ENCODE assay signal across 8 cellular contexts in genomic region chr18:12884521-12885323, GRCh38. TPM values are rescaled to one million over a fixed set of nuclear protein-coding genes. Genes with fewer than 3 reads are reported as not detected.
DNase-seq lines count a peak whose midpoint lies in the region; ATAC-seq and TF ChIP-seq lines count a peak whose summit lies in the region.

No MANE protein-coding gene starts in this region.

- H3K4me3 ChIP-seq in BJ (ENCODE audit: low read depth, low read length) (peak overlapping the region; percentile 85), body of pancreas (peak overlapping the region; percentile 27 to 34), vagina (peak overlapping the region; percentile 76 to 83)

- TF ChIP-seq POLR2A in body of pancreas (IDR thresholded peaks at IDR 0.05) (no peak), vagina (IDR thresholded peaks at IDR 0.05) (no peak)

- H3K4me1 ChIP-seq in body of pancreas: peaks cover 37% of the 10 kb centered on the region
- peaks cover 36% of the 10 kb centered on the region for H3K4me1 ChIP-seq in vagina

- POLR2A ChIA-PET in BJ (lab: Charles Lee): no interaction called here

- peaks cover 40% of the 10 kb centered on the region for H3K4me1 Mint-ChIP-seq in memory B cell

- intact Hi-C loops in body of pancreas (cut with DNase I): loop anchor here (5.0 kb wide), 1 partner anchor 53 kb away; no protein-coding TSS in a partner anchor
- intact Hi-C loops in vagina (cut with DNase I): no loop called here

- no peaks in the 10 kb centered on the region for H3K9me3 ChIP-seq in body of pancreas
- H3K9me3 ChIP-seq in vagina: no peaks in the 10 kb centered on the region

- H3K36me3 ChIP-seq in BJ (ENCODE audit: control insufficient read depth, insufficient read depth, low read length) (no peaks in the 10 kb centered on the region), body of pancreas (replicated peaks in 1 of 2; ENCODE audit: insufficient read depth in 1 of 2, low read depth in 2 of 2) (no peaks in the 10 kb centered on the region), vagina (no peaks in the 10 kb centered on the region)

- no peak for TF ChIP-seq CTCF in BJ (IDR thresholded peaks at IDR 0.05; ENCODE audit: insufficient read depth, low read depth, low read length)
- TF ChIP-seq CTCF in body of pancreas (IDR thresholded peaks at IDR 0.05): no peak
- no peak for TF ChIP-seq CTCF in vagina (IDR thresholded peaks at IDR 0.05)

- peak overlapping the region; percentile 93 to 100 (median 99) for H3K27ac ChIP-seq in body of pancreas
- H3K27ac ChIP-seq in vagina: peak overlapping the region; percentile 99

- peak overlapping the region; percentile 98 for H3K27ac Mint-ChIP-seq in memory B cell

- no peaks in the 10 kb centered on the region for H3K27me3 ChIP-seq in BJ (ENCODE audit: control insufficient read depth, insufficient read depth, low read length)
- H3K27me3 ChIP-seq in body of pancreas: no peaks in the 10 kb centered on the region
- no peaks in the 10 kb centered on the region for H3K27me3 ChIP-seq in vagina

- H3K27me3 Mint-ChIP-seq in memory B cell: no peaks in the 10 kb centered on the region

- peak overlapping the region; percentile 92 for H3K4me3 Mint-ChIP-seq in memory B cell

- peaks cover 4% of the 10 kb centered on the region for H3K36me3 Mint-ChIP-seq in memory B cell

- no peaks in the 10 kb centered on the region for H3K9me3 Mint-ChIP-seq in memory B cell

- in situ Hi-C loops in KBM-7 (cut with MboI; ENCODE audit: low pct_unique_long_range_greater_than_20kb, low sequenced_read_pairs): no loop called here

- no peak for DNase-seq in BJ (ENCODE audit: low read depth)
- DNase-seq in HuH-7.5 (ENCODE audit: low spot score): peak; percentile 57
- DNase-seq in body of pancreas: no peak
- DNase-seq in memory B cell (ENCODE audit: low spot score in 2 of 2): no peak
- no peak for DNase-seq in vagina (ENCODE audit: extremely low spot score in 2 of 2)
- no peak for DNase-seq in activated gamma-delta T cell (lab: John Stamatoyannopoulos, UW)
- no peak for DNase-seq in middle frontal gyrus (ENCODE audit: extremely low spot score, low spot score)
- no peak for DNase-seq in KBM-7

- no peak for ATAC-seq in body of pancreas
- no peak for ATAC-seq in memory B cell (ENCODE audit: low read depth)

- WGBS in body of pancreas, 2 donors: 13% methylated on average over 20 of the region's 20 CpGs

- CTCF ChIA-PET in BJ (lab: Yijun Ruan, JAX): interaction anchor here (0.7 to 3.1 kb wide), 4 partner anchors 9 to 158 kb away, joined by 3 to 17 read pairs (median 7); no protein-coding TSS in a partner anchor

RNA-seq across cellular contexts. Expression of gene PTPN2, which starts 0.7 kb away (rescaled TPM):
- polyA plus RNA-seq in BJ (2011; rRNA removed): 14.5 and 19.0 TPM in 2 replicates
- 6.1 and 7.8 TPM in 2 replicates for polyA minus RNA-seq in BJ (2011; rRNA and poly(A)+ RNA removed)
- total RNA-seq in body of pancreas (10 to 100 TPM; 22.7 to 34.2 TPM), vagina (32.9 TPM)

Comparison
In these comparisons a context has a peak if more than half of its experiments do, and no peak if none do; other contexts are left out.
1. H3K4me3 ChIP-seq: peak in every context shown above with its lines; median percentile 85 in BJ; 80 in vagina; 30 in body of pancreas.